ENCODE assay signal across 23 cellular contexts in genomic region chr1:204958325-204959307, GRCh38.
"Had no signal": no experiment of that assay in that cellular context is flagged by ENCODE, and none has a peak within 500 bp of the region (broad histone marks: within the 10 kb centered on the region; RNA-seq: fewer than 3 reads in every experiment).

No MANE protein-coding gene starts in this region.

- FAIRE-seq: small intestine had no signal

- H3K4me1 Mint-ChIP-seq: activated CD4-positive, alpha-beta T cell treated with anti-CD3 and anti-CD28 coated beads, Interleukin-2, amount 10 ng/mL, durations not matched to agents 24 days and 14 days; activated naive CD8-positive, alpha-beta T cell treated with anti-CD3 and anti-CD28 coated beads for 36 hours; activated T-helper 17 cell treated with anti-CD3 and anti-CD28 coated beads, Interleukin-2, amount 50 U/mL, for 72 hours had no signal

- H3K4me3 Mint-ChIP-seq: activated CD4-positive, alpha-beta T cell treated with anti-CD3 and anti-CD28 coated beads, Interleukin-2, amount 10 ng/mL, durations not matched to agents 24 days and 14 days; activated CD8-positive, alpha-beta T cell treated with anti-CD3 and anti-CD28 coated beads for 36 hours; activated naive CD8-positive, alpha-beta T cell treated with anti-CD3 and anti-CD28 coated beads for 36 hours; activated T-helper 17 cell treated with anti-CD3 and anti-CD28 coated beads, Interleukin-2, amount 50 U/mL, for 72 hours; memory B cell had no signal

- H3K4me2 ChIP-seq: hepatocyte had no signal

- H3K9me3 Mint-ChIP-seq: activated CD4-positive, alpha-beta T cell treated with anti-CD3 and anti-CD28 coated beads, Interleukin-2, amount 10 ng/mL, durations not matched to agents 24 days and 14 days; activated CD8-positive, alpha-beta T cell treated with anti-CD3 and anti-CD28 coated beads for 36 hours; activated naive CD8-positive, alpha-beta T cell treated with anti-CD3 and anti-CD28 coated beads for 36 hours; activated T-helper 17 cell treated with anti-CD3 and anti-CD28 coated beads, Interleukin-2, amount 50 U/mL, for 72 hours; memory B cell had no signal

- H3K36me3 ChIP-seq: right lobe of liver, thoracic aorta, upper lobe of left lung had no signal

- H3K27ac Mint-ChIP-seq: activated CD4-positive, alpha-beta T cell treated with anti-CD3 and anti-CD28 coated beads, Interleukin-2, amount 10 ng/mL, durations not matched to agents 24 days and 14 days; activated CD8-positive, alpha-beta T cell treated with anti-CD3 and anti-CD28 coated beads for 36 hours; activated naive CD8-positive, alpha-beta T cell treated with anti-CD3 and anti-CD28 coated beads for 36 hours; activated T-helper 17 cell treated with anti-CD3 and anti-CD28 coated beads, Interleukin-2, amount 50 U/mL, for 72 hours; memory B cell had no signal

- H3K79me2 ChIP-seq: hepatocyte had no signal

- ATAC-seq: activated CD8-positive, alpha-beta T cell treated with anti-CD3 and anti-CD28 coated beads for 36 hours; activated T-helper 17 cell treated with anti-CD3 and anti-CD28 coated beads, Interleukin-2, amount 50 U/mL, for 72 hours; body of pancreas; esophagus mucosa; right lobe of liver had no signal

- H3K4me3 ChIP-seq: body of pancreas, hepatocyte, psoas muscle, right lobe of liver, SK-N-MC, stomach, thoracic aorta, upper lobe of left lung had no signal

- H2AFZ ChIP-seq: hepatocyte had no signal

- H3K27me3 ChIP-seq: body of pancreas, right lobe of liver, upper lobe of left lung had no signal

- DNase-seq: activated CD4-positive, alpha-beta T cell treated with anti-CD3 and anti-CD28 coated beads, Interleukin-2, amount 10 ng/mL, durations not matched to agents 24 days and 14 days; activated CD8-positive, alpha-beta T cell treated with anti-CD3 and anti-CD28 coated beads for 36 hours; activated naive CD4-positive, alpha-beta T cell; activated naive CD8-positive, alpha-beta T cell treated with anti-CD3 and anti-CD28 coated beads for 36 hours; activated T-cell treated with anti-CD3 and anti-CD28 coated beads, Interleukin-2, amount 50 U/mL, for 1 hour; amniotic stem cell; body of pancreas; cortex of kidney; effector CD4-positive, alpha-beta T cell; islet precursor cell; psoas muscle; right lobe of liver; small intestine; stimulated activated CD4-positive, alpha-beta T cell treated with anti-CD3 and anti-CD28 coated beads, Interleukin-15, amount 100 ng/mL, for 24 hours; stimulated activated CD4-positive, alpha-beta T cell treated with anti-CD3 and anti-CD28 coated beads, Interleukin-2, amount 100 ng/mL, for 48 hours; stomach; upper lobe of left lung had no signal

- H3K9me3 ChIP-seq: body of pancreas, psoas muscle, right lobe of liver, stomach, thoracic aorta, upper lobe of left lung had no signal

- H3K4me1 ChIP-seq: right lobe of liver, stomach, upper lobe of left lung had no signal

- H3K36me3 Mint-ChIP-seq: activated naive CD8-positive, alpha-beta T cell treated with anti-CD3 and anti-CD28 coated beads for 36 hours; memory B cell had no signal

- H3K27ac ChIP-seq: body of pancreas, hepatocyte, psoas muscle, right lobe of liver, SK-N-MC, stomach, thoracic aorta, upper lobe of left lung had no signal
